In genomic region chr11:69859275-69859934, GRCh38 we compare ENCODE assay signal across 2 cellular contexts.
TF ChIP-seq lines count a peak whose summit lies in the region.

No MANE protein-coding gene starts in this region.

TF ChIP-seq in HCT116, 20 proteins besides CTCF, POLR2A, EP300 and RAD21:
- TF ChIP-seq TCF7L2 (IDR thresholded peaks at IDR 0.05; ENCODE audit: borderline replicate concordance, extremely low read depth, insufficient read depth, insufficient read length) (no peak), EZH2 (IDR thresholded peaks at IDR 0.05) (no peak), SP1 (IDR thresholded peaks at IDR 0.05; ENCODE audit: low read depth) (no peak), REST (IDR thresholded peaks at IDR 0.05; ENCODE audit: low read depth) (no peak), SRF (IDR thresholded peaks at IDR 0.05; ENCODE audit: low read depth) (no peak), CEBPB (IDR thresholded peaks at IDR 0.05; ENCODE audit: low read depth) (no peak), JUND (IDR thresholded peaks at IDR 0.05) (no peak), SIN3A (IDR thresholded peaks at IDR 0.05; ENCODE audit: low read depth) (no peak), ELF1 (IDR thresholded peaks at IDR 0.05; ENCODE audit: borderline replicate concordance, low read depth) (no peak), CBX3 (IDR thresholded peaks at IDR 0.05; ENCODE audit: low read depth) (no peak), YY1 (IDR thresholded peaks at IDR 0.05; ENCODE audit: extremely low read depth, insufficient replicate concordance, low read depth, low read length) (no peak), EGR1 (IDR thresholded peaks at IDR 0.05; ENCODE audit: low read depth) (no peak), EZH2phosphoT487 (IDR thresholded peaks at IDR 0.05; ENCODE audit: borderline replicate concordance) (no peak), ZFX (IDR thresholded peaks at IDR 0.05) (no peak)
- TF ChIP-seq, protein P1, sequence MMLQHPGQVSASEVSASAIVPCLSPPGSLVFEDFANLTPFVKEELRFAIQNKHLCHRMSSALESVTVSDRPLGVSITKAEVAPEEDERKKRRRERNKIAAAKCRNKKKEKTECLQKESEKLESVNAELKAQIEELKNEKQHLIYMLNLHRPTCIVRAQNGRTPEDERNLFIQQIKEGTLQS (IDR thresholded peaks at IDR 0.05): no peak
- TF ChIP-seq, protein P2, sequence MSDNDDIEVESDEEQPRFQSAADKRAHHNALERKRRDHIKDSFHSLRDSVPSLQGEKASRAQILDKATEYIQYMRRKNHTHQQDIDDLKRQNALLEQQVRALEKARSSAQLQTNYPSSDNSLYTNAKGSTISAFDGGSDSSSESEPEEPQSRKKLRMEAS (IDR thresholded peaks at IDR 0.05): no peak
- TF ChIP-seq, protein P3, sequence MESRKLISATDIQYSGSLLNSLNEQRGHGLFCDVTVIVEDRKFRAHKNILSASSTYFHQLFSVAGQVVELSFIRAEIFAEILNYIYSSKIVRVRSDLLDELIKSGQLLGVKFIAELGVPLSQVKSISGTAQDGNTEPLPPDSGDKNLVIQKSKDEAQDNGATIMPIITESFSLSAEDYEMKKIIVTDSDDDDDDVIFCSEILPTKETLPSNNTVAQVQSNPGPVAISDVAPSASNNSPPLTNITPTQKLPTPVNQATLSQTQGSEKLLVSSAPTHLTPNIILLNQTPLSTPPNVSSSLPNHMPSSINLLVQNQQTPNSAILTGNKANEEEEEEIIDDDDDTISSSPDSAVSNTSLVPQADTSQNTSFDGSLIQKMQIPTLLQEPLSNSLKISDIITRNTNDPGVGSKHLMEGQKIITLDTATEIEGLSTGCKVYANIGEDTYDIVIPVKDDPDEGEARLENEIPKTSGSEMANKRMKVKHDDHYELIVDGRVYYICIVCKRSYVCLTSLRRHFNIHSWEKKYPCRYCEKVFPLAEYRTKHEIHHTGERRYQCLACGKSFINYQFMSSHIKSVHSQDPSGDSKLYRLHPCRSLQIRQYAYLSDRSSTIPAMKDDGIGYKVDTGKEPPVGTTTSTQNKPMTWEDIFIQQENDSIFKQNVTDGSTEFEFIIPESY (IDR thresholded peaks at IDR 0.05; ENCODE audit: extremely low read depth, insufficient replicate concordance, low read length): no peak
TF ChIP-seq in HCT116: peak in this region for 0.

TF ChIP-seq in IMR-90, 13 proteins besides CTCF, POLR2A, EP300 and RAD21:
- TF ChIP-seq MAFK (IDR thresholded peaks at IDR 0.05; ENCODE audit: low read depth, low read length): peak; percentile 65
- TF ChIP-seq CEBPB (IDR thresholded peaks at IDR 0.05; ENCODE audit: low read depth, low read length): no peak
- TF ChIP-seq SMC3 (IDR thresholded peaks at IDR 0.05; ENCODE audit: low read depth, low read length): no peak
